Comparison of ENCODE assay signal across 17 cellular contexts in genomic region chr15:28991236-28992171, GRCh38.
DNase-seq lines count a peak whose midpoint lies in the region; ATAC-seq and TF ChIP-seq lines count a peak whose summit lies in the region.
"Had no signal": no experiment of that assay in that cellular context is flagged by ENCODE, and none has a peak within 500 bp of the region (broad histone marks: within the 10 kb centered on the region; RNA-seq: fewer than 3 reads in every experiment).

No MANE protein-coding gene starts in this region.

- no peaks in the 10 kb centered on the region for H3K27me3 Mint-ChIP-seq in central memory CD8-positive, alpha-beta T cell
- H3K27me3 Mint-ChIP-seq: CD4-positive, CD25-positive, alpha-beta regulatory T cell had no signal

- H3K9me3 Mint-ChIP-seq in central memory CD8-positive, alpha-beta T cell: no peaks in the 10 kb centered on the region

- H3K4me1 ChIP-seq in MM.1S (ENCODE audit: low read length): no peaks in the 10 kb centered on the region

- intact Hi-C loops in posterior cingulate gyrus (cut with DNase I): no loop called here

- H3K27ac ChIP-seq in KOPT-K1 (ENCODE audit: low read depth, low read length, poor library complexity, severe bottlenecking): peak overlapping the region; percentile 65
- H3K27ac ChIP-seq in layer of hippocampus (ENCODE audit: low read depth, low read length): peak overlapping the region; percentile 76
- no peak overlapping the region for H3K27ac ChIP-seq in MM.1S (ENCODE audit: low read length)
- H3K27ac ChIP-seq: PC-9 had no signal

- no peaks in the 10 kb centered on the region for H4K20me1 ChIP-seq in MM.1S (ENCODE audit: insufficient read depth, low read length)

- H3K27ac Mint-ChIP-seq in central memory CD8-positive, alpha-beta T cell (ENCODE audit: low read depth): peak overlapping the region; percentile 38
- H3K27ac Mint-ChIP-seq: CD4-positive, CD25-positive, alpha-beta regulatory T cell had no signal

- no peak overlapping the region for H2AFZ ChIP-seq in MM.1S (ENCODE audit: low read length)
- H2AFZ ChIP-seq: PC-9 had no signal

- H3F3A ChIP-seq in MM.1S (ENCODE audit: insufficient read depth, low read length): no peaks in the 10 kb centered on the region

- H3K36me3 ChIP-seq in KOPT-K1 (ENCODE audit: insufficient read depth, low read length): peaks cover 8% of the 10 kb centered on the region; the same call in 1 of the 2 replicates
- no peaks in the 10 kb centered on the region for H3K36me3 ChIP-seq in MM.1S (replicated peaks; ENCODE audit: insufficient read depth, low read length)

- no peak for ATAC-seq in central memory CD8-positive, alpha-beta T cell (replicated peaks; ENCODE audit: extremely low read depth, poor library complexity, severe bottlenecking)
- ATAC-seq in HG03280 (IDR thresholded peaks at IDR 0.05; ENCODE audit: unreplicated experiment): no peak
- no peak for ATAC-seq in HG03521 (IDR thresholded peaks at IDR 0.05; ENCODE audit: unreplicated experiment)
- ATAC-seq: HCT116 had no signal

- H3K79me2 ChIP-seq in MM.1S (ENCODE audit: low read length): no peaks in the 10 kb centered on the region

- H3K36me3 Mint-ChIP-seq in central memory CD8-positive, alpha-beta T cell (ENCODE audit: insufficient read depth): peaks cover 6% of the 10 kb centered on the region

- H3K4me3 ChIP-seq in MM.1S (ENCODE audit: low read length): no peak overlapping the region
- H3K4me3 ChIP-seq: PC-9 had no signal

- no peak for TF ChIP-seq CTCF in MM.1S (IDR thresholded peaks at IDR 0.05; ENCODE audit: low read length)

- H3K4me1 Mint-ChIP-seq in central memory CD8-positive, alpha-beta T cell: peaks cover 48% of the 10 kb centered on the region

- H3K9me3 ChIP-seq in KOPT-K1 (ENCODE audit: insufficient read depth, low read length, poor library complexity, severe bottlenecking) (no peaks in the 10 kb centered on the region), MM.1S (replicated peaks; ENCODE audit: insufficient read depth, low read length) (no peaks in the 10 kb centered on the region)

- H3K4me3 Mint-ChIP-seq in central memory CD8-positive, alpha-beta T cell: no peak overlapping the region
- H3K4me3 Mint-ChIP-seq: CD4-positive, CD25-positive, alpha-beta regulatory T cell had no signal

- no peak overlapping the region for H3K9ac ChIP-seq in MM.1S (ENCODE audit: low read length)

- H3K9me2 ChIP-seq in MM.1S (replicated peaks; ENCODE audit: insufficient read depth, low read length): no peaks in the 10 kb centered on the region

- no peak overlapping the region for H3K4me2 ChIP-seq in MM.1S (ENCODE audit: low read depth, low read length)
- H3K4me2 ChIP-seq: PC-9 had no signal

- DNase-seq in central memory CD8-positive, alpha-beta T cell (ENCODE audit: low spot score in 2 of 2): no peak
- DNase-seq in posterior cingulate gyrus: peak in 7 of 10 donors; percentile 44 to 95 (median 61)
- DNase-seq in MM.1S: no peak
- DNase-seq in NCI-H187 (lab: John Stamatoyannopoulos, UW): no peak
- DNase-seq: ACHN; Calu3; CD4-positive, CD25-positive, alpha-beta regulatory T cell; NCI-H1048; NCI-H146; NCI-H2107; NCI-H226; PC-9 had no signal

- no peaks in the 10 kb centered on the region for H3K27me3 ChIP-seq in layer of hippocampus (ENCODE audit: control insufficient read depth, insufficient read depth, low read length)
- H3K27me3 ChIP-seq in MM.1S (replicated peaks; ENCODE audit: insufficient read depth, low read length): no peaks in the 10 kb centered on the region

Comparison
In these comparisons a context has a peak if more than half of its experiments do, and no peak if none do; other contexts are left out.
1. DNase-seq: peak in posterior cingulate gyrus (7 of 10); none in central memory CD8-positive, alpha-beta T cell (0 of 2), MM.1S (single experiment) and NCI-H187 (0 of 2).